In the genomic region with DNA sequence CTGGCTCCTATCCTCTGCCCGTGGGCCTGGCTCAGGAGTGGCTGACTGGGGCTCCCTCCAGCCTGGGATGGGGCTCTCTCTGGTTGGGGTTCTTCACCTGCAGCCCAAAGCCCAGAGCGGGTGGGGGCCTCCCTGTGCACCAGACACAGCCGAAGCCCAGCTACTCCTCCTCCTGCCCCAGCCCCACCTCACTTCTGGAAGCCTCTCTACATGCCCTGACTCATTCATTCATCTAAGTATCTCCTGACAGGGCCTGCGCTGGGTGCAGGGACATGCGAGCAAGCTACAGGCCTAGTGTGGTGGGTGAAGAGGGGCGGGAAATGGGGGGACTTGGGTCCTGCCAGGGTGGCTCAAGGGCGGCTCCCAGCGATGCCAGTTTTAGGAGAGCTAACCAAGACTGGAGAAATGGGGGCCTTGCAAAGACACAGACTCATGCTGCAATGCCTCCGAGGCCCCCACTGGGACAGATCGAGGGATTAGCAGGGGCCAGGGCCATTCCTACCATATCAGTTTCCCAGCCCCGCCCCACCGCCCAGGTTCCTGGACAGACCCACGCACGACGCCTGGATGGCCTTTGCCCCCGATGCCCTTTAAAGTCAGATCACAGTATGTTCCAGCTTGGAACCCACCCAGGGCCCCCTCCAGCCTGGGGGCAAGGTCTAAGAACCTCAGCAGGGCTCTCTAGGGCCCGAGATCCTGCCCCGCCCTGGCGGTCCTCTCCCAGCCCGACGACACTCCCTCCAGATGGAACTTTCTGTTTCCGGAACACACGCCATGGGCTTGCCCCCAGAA, we compare ENCODE assay signal across 1 cellular context.
TF ChIP-seq lines count a peak whose summit lies in the region.

No MANE protein-coding gene starts in this region.

TF ChIP-seq in H1, 55 proteins besides CTCF, POLR2A, EP300 and RAD21:
- no peak for TF ChIP-seq JUN (IDR thresholded peaks at IDR 0.05; ENCODE audit: low read depth, low read length)
- TF ChIP-seq SP1 (IDR thresholded peaks at IDR 0.05; ENCODE audit: low read depth, low read length) = no peak
- no peak for TF ChIP-seq MAFK (IDR thresholded peaks at IDR 0.05; ENCODE audit: low read depth, low read length)
- TF ChIP-seq, protein P1, sequence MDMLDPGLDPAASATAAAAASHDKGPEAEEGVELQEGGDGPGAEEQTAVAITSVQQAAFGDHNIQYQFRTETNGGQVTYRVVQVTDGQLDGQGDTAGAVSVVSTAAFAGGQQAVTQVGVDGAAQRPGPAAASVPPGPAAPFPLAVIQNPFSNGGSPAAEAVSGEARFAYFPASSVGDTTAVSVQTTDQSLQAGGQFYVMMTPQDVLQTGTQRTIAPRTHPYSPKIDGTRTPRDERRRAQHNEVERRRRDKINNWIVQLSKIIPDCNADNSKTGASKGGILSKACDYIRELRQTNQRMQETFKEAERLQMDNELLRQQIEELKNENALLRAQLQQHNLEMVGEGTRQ (IDR thresholded peaks at IDR 0.05; ENCODE audit: low read length) = no peak
- TF ChIP-seq TCF12 (IDR thresholded peaks at IDR 0.05; ENCODE audit: low read depth, low read length) = no peak
- TF ChIP-seq TBP (IDR thresholded peaks at IDR 0.05; ENCODE audit: low read depth, low read length) = no peak
- no peak for TF ChIP-seq RFX5 (IDR thresholded peaks at IDR 0.05; ENCODE audit: borderline replicate concordance, low read depth, low read length)
- TF ChIP-seq NRF1 (IDR thresholded peaks at IDR 0.05; ENCODE audit: low read depth, low read length) = no peak
